37 cellular contexts compared by ENCODE assay signal in genomic region chr14:24956104-24956503, GRCh38.
"Had no signal": no experiment of that assay in that cellular context is flagged by ENCODE, and none has a peak within 500 bp of the region (broad histone marks: within the 10 kb centered on the region; RNA-seq: fewer than 3 reads in every experiment).

No MANE protein-coding gene starts in this region.

- ATAC-seq: activated CD4-positive, alpha-beta T cell treated with anti-CD3 and anti-CD28 coated beads for 36 hours; activated CD4-positive, CD25-positive, alpha-beta regulatory T cell treated with anti-CD3 and anti-CD28 coated beads, Interleukin-2, amount 50 U/mL, for 24 hours; activated CD8-positive, alpha-beta T cell treated with anti-CD3 and anti-CD28 coated beads, Interleukin-2, amount 10 ng/mL, durations not matched to agents 7 days and 5 days; activated naive CD4-positive, alpha-beta T cell treated with anti-CD3 and anti-CD28 coated beads, Interleukin-2, amount 50 U/mL, for 72 hours; activated T-cell treated with anti-CD3 and anti-CD28 coated beads, Interleukin-2, amount 50 U/mL, for 4 hours; activated T-cell treated with anti-CD3 and anti-CD28 coated beads, Interleukin-2, amount 50 U/mL, for 72 hours; activated T-helper 17 cell treated with anti-CD3 and anti-CD28 coated beads, Interleukin-2, amount 50 U/mL, for 72 hours; body of pancreas had no signal

- H3K9me3 ChIP-seq: adrenal gland, body of pancreas, breast epithelium had no signal

- H3K4me3 ChIP-seq: adrenal gland, body of pancreas, breast epithelium had no signal

- H3K9me3 Mint-ChIP-seq: activated CD4-positive, alpha-beta memory T cell treated with anti-CD3 and anti-CD28 coated beads, Interleukin-2, amount 10 ng/mL, durations not matched to agents 7 days and 5 days; activated CD4-positive, alpha-beta T cell treated with anti-CD3 and anti-CD28 coated beads, Interleukin-2, amount 10 ng/mL, durations not matched to agents 7 days and 5 days; activated naive CD4-positive, alpha-beta T cell treated with anti-CD3 and anti-CD28 coated beads, Interleukin-2, amount 50 U/mL, for 72 hours; activated naive CD8-positive, alpha-beta T cell treated with anti-CD3 and anti-CD28 coated beads for 36 hours; activated T-cell treated with anti-CD3 and anti-CD28 coated beads, Interleukin-2, amount 50 U/mL, for 4 hours; activated T-helper 1 cell treated with anti-CD3 and anti-CD28 coated beads, Interleukin-12 subunit alpha, Interleukin-12 subunit beta, Interleukin-2, Interleukin-4 antibody, amounts not matched to agents 30 ng/mL and 10 ng/mL and 1 ng/mL, durations not matched to agents 14 hours and 24 hours and 36 hours; activated T-helper 17 cell treated with anti-CD3 and anti-CD28 coated beads, Interleukin-2, amount 50 U/mL, for 72 hours; T-helper 1 cell treated with Interleukin-12 subunit alpha and Interleukin-12 subunit beta and Interleukin-4 antibody, amounts not matched to agents 30 μg/mL and 1 μg/mL, for 36 hours; T-helper 2 cell treated with Interferon-gamma antibody and Interleukin-4, amounts not matched to agents 5 μg/mL and 100 μg/mL, for 36 hours had no signal

- H3K27ac Mint-ChIP-seq: activated CD4-positive, alpha-beta memory T cell treated with anti-CD3 and anti-CD28 coated beads, Interleukin-2, amount 10 ng/mL, durations not matched to agents 7 days and 5 days; activated CD4-positive, alpha-beta T cell treated with anti-CD3 and anti-CD28 coated beads for 36 hours; activated CD8-positive, alpha-beta T cell treated with anti-CD3 and anti-CD28 coated beads, Interleukin-2, amount 10 ng/mL, durations not matched to agents 7 days and 5 days; activated naive CD4-positive, alpha-beta T cell treated with anti-CD3 and anti-CD28 coated beads for 36 hours; activated naive CD4-positive, alpha-beta T cell treated with anti-CD3 and anti-CD28 coated beads, Interleukin-2, amount 50 U/mL, for 72 hours; activated naive CD8-positive, alpha-beta T cell treated with anti-CD3 and anti-CD28 coated beads for 36 hours; activated T-cell treated with anti-CD3 and anti-CD28 coated beads, Interleukin-2, amount 50 U/mL, for 72 hours; activated T-helper 1 cell treated with anti-CD3 and anti-CD28 coated beads, Interleukin-12 subunit alpha, Interleukin-12 subunit beta, Interleukin-2, Interleukin-4 antibody, amounts not matched to agents 30 ng/mL and 10 ng/mL and 1 ng/mL, durations not matched to agents 14 hours and 24 hours and 36 hours; activated T-helper 17 cell treated with anti-CD3 and anti-CD28 coated beads, Interleukin-2, amount 50 U/mL, for 72 hours; T-helper 1 cell treated with Interleukin-12 subunit alpha and Interleukin-12 subunit beta and Interleukin-4 antibody, amounts not matched to agents 30 μg/mL and 1 μg/mL, for 36 hours; T-helper 2 cell treated with Interferon-gamma antibody and Interleukin-4, amounts not matched to agents 5 μg/mL and 100 μg/mL, for 36 hours had no signal

- H3K27me3 ChIP-seq: body of pancreas, brain microvascular endothelial cell, breast epithelium had no signal

- H3K4me1 ChIP-seq: adrenal gland, breast epithelium had no signal

- H3K36me3 Mint-ChIP-seq: activated naive CD4-positive, alpha-beta T cell treated with anti-CD3 and anti-CD28 coated beads, Interleukin-2, amount 50 U/mL, for 72 hours; activated naive CD8-positive, alpha-beta T cell treated with anti-CD3 and anti-CD28 coated beads for 36 hours had no signal

- H3K4me3 Mint-ChIP-seq: activated CD4-positive, alpha-beta memory T cell treated with anti-CD3 and anti-CD28 coated beads, Interleukin-2, amount 10 ng/mL, durations not matched to agents 7 days and 5 days; activated CD4-positive, alpha-beta T cell treated with anti-CD3 and anti-CD28 coated beads for 36 hours; activated CD4-positive, alpha-beta T cell treated with anti-CD3 and anti-CD28 coated beads, Interleukin-2, amount 10 ng/mL, durations not matched to agents 7 days and 5 days; activated CD8-positive, alpha-beta T cell treated with anti-CD3 and anti-CD28 coated beads, Interleukin-2, amount 10 ng/mL, durations not matched to agents 7 days and 5 days; activated naive CD4-positive, alpha-beta T cell treated with anti-CD3 and anti-CD28 coated beads for 36 hours; activated naive CD8-positive, alpha-beta T cell treated with anti-CD3 and anti-CD28 coated beads for 36 hours; activated T-cell treated with anti-CD3 and anti-CD28 coated beads, Interleukin-2, amount 50 U/mL, for 4 hours; activated T-cell treated with anti-CD3 and anti-CD28 coated beads, Interleukin-2, amount 50 U/mL, for 72 hours; activated T-helper 1 cell treated with anti-CD3 and anti-CD28 coated beads, Interleukin-12 subunit alpha, Interleukin-12 subunit beta, Interleukin-2, Interleukin-4 antibody, amounts not matched to agents 30 ng/mL and 10 ng/mL and 1 ng/mL, durations not matched to agents 14 hours and 24 hours and 36 hours; activated T-helper 17 cell treated with anti-CD3 and anti-CD28 coated beads, Interleukin-2, amount 50 U/mL, for 72 hours; T-helper 1 cell treated with Interleukin-12 subunit alpha and Interleukin-12 subunit beta and Interleukin-4 antibody, amounts not matched to agents 30 μg/mL and 1 μg/mL, for 36 hours; T-helper 2 cell treated with Interferon-gamma antibody and Interleukin-4, amounts not matched to agents 5 μg/mL and 100 μg/mL, for 36 hours had no signal

- DNase-seq: activated CD4-positive, alpha-beta memory T cell treated with anti-CD3 and anti-CD28 coated beads, Interleukin-2, amount 10 ng/mL, durations not matched to agents 7 days and 5 days; activated CD4-positive, alpha-beta T cell treated with anti-CD3 and anti-CD28 coated beads for 1 hour; activated CD4-positive, alpha-beta T cell treated with anti-CD3 and anti-CD28 coated beads for 36 hours; activated CD4-positive, alpha-beta T cell treated with anti-CD3 and anti-CD28 coated beads for 48 hours; activated CD4-positive, alpha-beta T cell treated with anti-CD3 and anti-CD28 coated beads, Interleukin-2, amount 10 ng/mL, durations not matched to agents 7 days and 5 days; activated CD4-positive, alpha-beta T cell treated with anti-CD3 and anti-CD28 coated beads, Interleukin-2, amount 50 U/mL, for 48 hours; activated CD4-positive, CD25-positive, alpha-beta regulatory T cell; activated CD8-positive, alpha-beta memory T cell treated with anti-CD3 and anti-CD28 coated beads for 24 hours; activated CD8-positive, alpha-beta memory T cell treated with anti-CD3 and anti-CD28 coated beads, Interleukin-2, amount 50 U/mL, for 4 hours; activated CD8-positive, alpha-beta T cell treated with anti-CD3 and anti-CD28 coated beads, Interleukin-2, amount 10 ng/mL, durations not matched to agents 7 days and 5 days; activated effector memory CD4-positive, alpha-beta T cell treated with anti-CD3 and anti-CD28 coated beads, Interleukin-2, amount 50 U/mL, for 16 hours; activated gamma-delta T cell treated with Interleukin-2 at 50 U/mL for 16 hours; activated naive CD4-positive, alpha-beta T cell; activated naive CD4-positive, alpha-beta T cell treated with anti-CD3 and anti-CD28 coated beads for 36 hours; activated naive CD4-positive, alpha-beta T cell treated with anti-CD3 and anti-CD28 coated beads, Interleukin-2, amount 50 U/mL, for 16 hours; activated naive CD8-positive, alpha-beta T cell treated with anti-CD3 and anti-CD28 coated beads for 36 hours; activated T-cell treated with anti-CD3 and anti-CD28 coated beads for 4 hours; activated T-cell treated with anti-CD3 and anti-CD28 coated beads, Interleukin-2, amount 50 U/mL, for 1 hour; activated T-cell treated with anti-CD3 and anti-CD28 coated beads, Interleukin-2, amount 50 U/mL, for 4 hours; activated T-cell treated with anti-CD3 and anti-CD28 coated beads, Interleukin-2, amount 50 U/mL, for 72 hours; adrenal gland; amniotic stem cell; aorta; body of pancreas; brain microvascular endothelial cell; central memory CD4-positive, alpha-beta T cell; T-helper 1 cell; T-helper 2 cell; T-helper 9 cell had no signal

- H3K27ac ChIP-seq: adrenal gland, body of pancreas, brain microvascular endothelial cell, breast epithelium, VCaP had no signal

- H3K36me3 ChIP-seq: adrenal gland, brain microvascular endothelial cell, breast epithelium had no signal

- H3K27me3 Mint-ChIP-seq: activated CD4-positive, alpha-beta memory T cell treated with anti-CD3 and anti-CD28 coated beads, Interleukin-2, amount 10 ng/mL, durations not matched to agents 7 days and 5 days had no signal

- H3K4me1 Mint-ChIP-seq: activated CD4-positive, alpha-beta memory T cell treated with anti-CD3 and anti-CD28 coated beads, Interleukin-2, amount 10 ng/mL, durations not matched to agents 7 days and 5 days; activated CD4-positive, alpha-beta T cell treated with anti-CD3 and anti-CD28 coated beads for 36 hours; activated CD4-positive, alpha-beta T cell treated with anti-CD3 and anti-CD28 coated beads, Interleukin-2, amount 10 ng/mL, durations not matched to agents 7 days and 5 days; activated naive CD8-positive, alpha-beta T cell treated with anti-CD3 and anti-CD28 coated beads for 36 hours; activated T-helper 17 cell treated with anti-CD3 and anti-CD28 coated beads, Interleukin-2, amount 50 U/mL, for 72 hours had no signal
